35 cellular contexts compared by ENCODE assay signal in the genomic region with DNA sequence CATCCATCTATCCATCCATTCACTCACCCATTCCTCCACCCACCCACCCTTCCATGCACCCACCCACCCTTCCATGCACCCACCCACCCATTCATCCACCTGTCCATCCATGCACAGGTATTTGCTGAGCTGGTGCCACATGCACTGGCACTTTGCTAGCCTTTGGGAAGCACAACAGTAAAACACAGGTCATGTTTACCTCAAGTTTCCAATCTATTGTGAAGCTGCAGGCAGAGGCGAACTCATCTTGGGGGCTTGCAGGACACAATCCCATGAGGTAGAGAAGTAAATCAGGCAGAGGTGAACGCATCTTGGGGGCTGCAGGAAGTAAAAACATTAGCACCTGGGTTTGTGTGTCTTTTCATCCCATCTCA. TPM values are rescaled to one million over a fixed set of nuclear protein-coding genes. Genes with fewer than 3 reads are reported as not detected.
"Had no signal": no experiment of that assay in that cellular context is flagged by ENCODE, and none has a peak within 500 bp of the region (broad histone marks: within the 10 kb centered on the region; RNA-seq: fewer than 3 reads in every experiment).

No MANE protein-coding gene starts in this region.

- H3K27ac Mint-ChIP-seq: activated B cell treated with CpG ODN at 0.5 μM for 24 hours; activated CD4-positive, alpha-beta T cell treated with anti-CD3 and anti-CD28 coated beads, Interleukin-2, amount 10 ng/mL, durations not matched to agents 24 days and 14 days; activated CD8-positive, alpha-beta T cell treated with anti-CD3 and anti-CD28 coated beads for 36 hours; activated naive CD4-positive, alpha-beta T cell treated with anti-CD3 and anti-CD28 coated beads for 36 hours; activated naive CD4-positive, alpha-beta T cell treated with anti-CD3 and anti-CD28 coated beads, Interleukin-2, amount 50 U/mL, for 72 hours; activated naive CD8-positive, alpha-beta T cell treated with anti-CD3 and anti-CD28 coated beads for 36 hours; activated T-cell treated with anti-CD3 and anti-CD28 coated beads, Interleukin-2, amount 50 U/mL, for 72 hours; activated T-helper 1 cell treated with anti-CD3 and anti-CD28 coated beads, Interleukin-12 subunit alpha, Interleukin-12 subunit beta, Interleukin-2, Interleukin-4 antibody, amounts not matched to agents 30 ng/mL and 10 ng/mL and 1 ng/mL, durations not matched to agents 14 hours and 24 hours and 36 hours; activated T-helper 17 cell treated with anti-CD3 and anti-CD28 coated beads, Interleukin-2, amount 50 U/mL, for 72 hours; T-helper 1 cell treated with Interleukin-12 subunit alpha and Interleukin-12 subunit beta and Interleukin-4 antibody, amounts not matched to agents 30 μg/mL and 1 μg/mL, for 36 hours; T-helper 2 cell treated with Interferon-gamma antibody and Interleukin-4, amounts not matched to agents 5 μg/mL and 100 μg/mL, for 36 hours had no signal

- H3K4me3 Mint-ChIP-seq: activated B cell treated with CpG ODN at 0.5 μM for 24 hours; activated CD4-positive, alpha-beta memory T cell treated with anti-CD3 and anti-CD28 coated beads for 36 hours; activated CD4-positive, alpha-beta T cell treated with anti-CD3 and anti-CD28 coated beads, Interleukin-2, amount 10 ng/mL, durations not matched to agents 24 days and 14 days; activated CD8-positive, alpha-beta T cell treated with anti-CD3 and anti-CD28 coated beads for 36 hours; activated naive CD4-positive, alpha-beta T cell treated with anti-CD3 and anti-CD28 coated beads for 36 hours; activated naive CD8-positive, alpha-beta T cell treated with anti-CD3 and anti-CD28 coated beads for 36 hours; activated T-cell treated with anti-CD3 and anti-CD28 coated beads, Interleukin-2, amount 50 U/mL, for 4 hours; activated T-cell treated with anti-CD3 and anti-CD28 coated beads, Interleukin-2, amount 50 U/mL, for 72 hours; activated T-helper 1 cell treated with anti-CD3 and anti-CD28 coated beads, Interleukin-12 subunit alpha, Interleukin-12 subunit beta, Interleukin-2, Interleukin-4 antibody, amounts not matched to agents 30 ng/mL and 10 ng/mL and 1 ng/mL, durations not matched to agents 14 hours and 24 hours and 36 hours; activated T-helper 17 cell treated with anti-CD3 and anti-CD28 coated beads, Interleukin-2, amount 50 U/mL, for 72 hours; brain; T-helper 1 cell treated with Interleukin-12 subunit alpha and Interleukin-12 subunit beta and Interleukin-4 antibody, amounts not matched to agents 30 μg/mL and 1 μg/mL, for 36 hours; T-helper 2 cell treated with Interferon-gamma antibody and Interleukin-4, amounts not matched to agents 5 μg/mL and 100 μg/mL, for 36 hours had no signal

- H3K9me3 Mint-ChIP-seq: activated B cell treated with CpG ODN at 0.5 μM for 24 hours; activated CD4-positive, alpha-beta memory T cell treated with anti-CD3 and anti-CD28 coated beads for 36 hours; activated naive CD4-positive, alpha-beta T cell treated with anti-CD3 and anti-CD28 coated beads for 36 hours; activated T-cell treated with anti-CD3 and anti-CD28 coated beads, Interleukin-2, amount 50 U/mL, for 4 hours; activated T-helper 17 cell treated with anti-CD3 and anti-CD28 coated beads, Interleukin-2, amount 50 U/mL, for 72 hours had no signal

- H3K4me1 ChIP-seq: adrenal gland had no signal

- DNase-seq: activated B cell treated with CpG ODN at 0.5 μM for 24 hours; activated CD4-positive, alpha-beta memory T cell treated with anti-CD3 and anti-CD28 coated beads for 36 hours; activated CD4-positive, alpha-beta T cell treated with anti-CD3 and anti-CD28 coated beads for 4 hours; activated CD4-positive, alpha-beta T cell treated with anti-CD3 and anti-CD28 coated beads, Interleukin-2, amount 10 ng/mL, durations not matched to agents 24 days and 14 days; activated CD4-positive, alpha-beta T cell treated with anti-CD3 and anti-CD28 coated beads, Interleukin-2, amount 50 U/mL, for 1 hour; activated CD4-positive, alpha-beta T cell treated with anti-CD3 and anti-CD28 coated beads, Interleukin-2, amount 50 U/mL, for 4 hours; activated CD4-positive, CD25-positive, alpha-beta regulatory T cell treated with anti-CD3 and anti-CD28 coated beads, Interleukin-2, amount 50 U/mL, for 72 hours; activated CD8-positive, alpha-beta memory T cell treated with anti-CD3 and anti-CD28 coated beads, Interleukin-2, amount 50 U/mL, for 4 hours; activated CD8-positive, alpha-beta T cell treated with anti-CD3 and anti-CD28 coated beads for 36 hours; activated effector memory CD4-positive, alpha-beta T cell treated with anti-CD3 and anti-CD28 coated beads, Interleukin-2, amount 50 U/mL, for 16 hours; activated gamma-delta T cell treated with Interleukin-2 at 50 U/mL for 16 hours; activated naive CD4-positive, alpha-beta T cell; activated naive CD4-positive, alpha-beta T cell treated with anti-CD3 and anti-CD28 coated beads for 36 hours; activated naive CD4-positive, alpha-beta T cell treated with anti-CD3 and anti-CD28 coated beads, Interleukin-2, amount 50 U/mL, for 16 hours; activated naive CD8-positive, alpha-beta T cell treated with anti-CD3 and anti-CD28 coated beads for 36 hours; activated T-cell treated with anti-CD3 and anti-CD28 coated beads for 4 hours; activated T-cell treated with anti-CD3 and anti-CD28 coated beads, Interleukin-2, amount 50 U/mL, for 1 hour; activated T-cell treated with anti-CD3 and anti-CD28 coated beads, Interleukin-2, amount 50 U/mL, for 4 hours; activated T-cell treated with anti-CD3 and anti-CD28 coated beads, Interleukin-2, amount 50 U/mL, for 72 hours; adrenal gland; amniotic stem cell; caudate nucleus; SW 1271; T-helper 1 cell; T-helper 2 cell; T-helper 9 cell had no signal

- H3K9me3 ChIP-seq: adrenal gland had no signal

- H3K36me3 ChIP-seq: adrenal gland, cardiac muscle cell had no signal

- H3K27ac ChIP-seq: adrenal gland, cardiac muscle cell, VCaP had no signal

- H3K36me3 Mint-ChIP-seq: activated CD4-positive, alpha-beta memory T cell treated with anti-CD3 and anti-CD28 coated beads for 36 hours; activated naive CD4-positive, alpha-beta T cell treated with anti-CD3 and anti-CD28 coated beads, Interleukin-2, amount 50 U/mL, for 72 hours; brain had no signal

- H3K4me1 Mint-ChIP-seq: activated B cell treated with CpG ODN at 0.5 μM for 24 hours; activated naive CD8-positive, alpha-beta T cell treated with anti-CD3 and anti-CD28 coated beads for 36 hours had no signal

- H3K4me3 ChIP-seq: adrenal gland, cardiac muscle cell had no signal

- ATAC-seq: activated CD8-positive, alpha-beta T cell treated with anti-CD3 and anti-CD28 coated beads for 36 hours; activated naive CD4-positive, alpha-beta T cell treated with anti-CD3 and anti-CD28 coated beads, Interleukin-2, amount 50 U/mL, for 72 hours; activated T-cell treated with anti-CD3 and anti-CD28 coated beads, Interleukin-2, amount 50 U/mL, for 4 hours; activated T-cell treated with anti-CD3 and anti-CD28 coated beads, Interleukin-2, amount 50 U/mL, for 72 hours; activated T-helper 17 cell treated with anti-CD3 and anti-CD28 coated beads, Interleukin-2, amount 50 U/mL, for 72 hours had no signal

RNA-seq across cellular contexts. Expression of gene CBFA2T3, which starts 35.6 kb away (rescaled TPM):
- total RNA-seq: activated CD4-positive, alpha-beta T cell treated with anti-CD3 and anti-CD28 coated beads, Interleukin-2, amount 10 ng/mL, durations not matched to agents 24 days and 14 days; activated CD8-positive, alpha-beta memory T cell treated with anti-CD3 and anti-CD28 coated beads for 36 hours; activated naive CD4-positive, alpha-beta T cell treated with anti-CD3 and anti-CD28 coated beads for 36 hours; activated T-helper 1 cell treated with anti-CD3 and anti-CD28 coated beads, Interleukin-12 subunit alpha, Interleukin-12 subunit beta, Interleukin-2, Interleukin-4 antibody, amounts not matched to agents 30 ng/mL and 10 ng/mL and 1 ng/mL, durations not matched to agents 14 hours and 24 hours and 36 hours had no signal
